ENCODE assay signal across 9 cellular contexts in the genomic region with DNA sequence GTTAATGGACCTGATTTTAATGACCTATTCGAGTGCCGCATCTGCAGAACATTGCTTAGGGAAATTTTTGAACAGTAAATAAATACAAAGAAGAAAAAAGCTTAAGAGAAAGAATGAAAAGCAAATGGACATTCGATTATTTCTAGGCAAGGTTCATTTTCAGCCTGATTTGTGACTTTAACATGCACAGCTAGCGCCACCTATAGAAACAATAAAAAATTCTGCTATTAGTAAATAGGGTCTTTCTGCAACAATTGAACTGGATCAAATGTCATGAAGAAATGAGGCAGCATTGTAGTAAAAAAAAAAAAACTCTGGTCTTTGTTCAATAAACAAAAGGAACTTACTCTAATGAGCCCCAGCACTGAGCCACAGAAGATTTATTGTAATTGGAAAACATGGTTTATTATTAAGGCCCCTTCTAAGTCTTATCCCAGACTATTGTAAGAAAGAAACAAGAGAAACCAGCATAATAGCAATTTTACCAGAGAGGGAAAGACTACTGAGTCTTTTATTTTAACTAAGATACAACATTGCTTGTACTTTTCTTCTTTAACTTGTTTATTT. TPM values are rescaled to one million over a fixed set of nuclear protein-coding genes. Genes with fewer than 3 reads are reported as not detected.
A peak's percentile ranks its signal among the peaks of the same experiment; 100 is the strongest.
DNase-seq lines count a peak whose midpoint lies in the region; ATAC-seq, FAIRE-seq and TF ChIP-seq lines count a peak whose summit lies in the region.
"Had no signal": no experiment of that assay in that cellular context is flagged by ENCODE, and none has a peak within 500 bp of the region (broad histone marks: within the 10 kb centered on the region; RNA-seq: fewer than 3 reads in every experiment).

No MANE protein-coding gene starts in this region.

- POLR2A ChIA-PET in A549 (lab: Yijun Ruan, JAX): no interaction called here
- POLR2A ChIA-PET in OCI-LY7 (lab: Charles Lee): no interaction called here

- peak; percentile 62 for TF ChIP-seq CTCF in A549 (IDR thresholded peaks at IDR 0.05)
- TF ChIP-seq CTCF in GM12873 (IDR thresholded peaks at IDR 0.05; ENCODE audit: insufficient read depth, low read depth, low read length, missing control alignments): peak; percentile 54
- peak; percentile 91 for TF ChIP-seq CTCF in OCI-LY7 (conservative IDR thresholded peaks at IDR 0.05; ENCODE audit: low read length)
- no peak for TF ChIP-seq CTCF in suprapubic skin (IDR thresholded peaks at IDR 0.05)

- TF ChIP-seq RAD21 in A549 (conservative IDR thresholded peaks at IDR 0.05 in 1 of 2, IDR thresholded peaks at IDR 0.05 in 1 of 2): peak; percentile 57 to 62; a peak in 4 of 5 replicates

- H2AFZ ChIP-seq in OCI-LY7 (ENCODE audit: low read length): no peak overlapping the region

- TF ChIP-seq POLR2A in A549 (IDR thresholded peaks at IDR 0.05; ENCODE audit: low read length): no peak
- no peak for TF ChIP-seq POLR2A in suprapubic skin (IDR thresholded peaks at IDR 0.05)

- H3K4me2 ChIP-seq in A549 (no peak overlapping the region), OCI-LY7 (ENCODE audit: low read length) (no peak overlapping the region)

- CTCF ChIA-PET in A549 (lab: Yijun Ruan, JAX) (interaction anchor here (1.0 to 2.5 kb wide), 3 partner anchors 9 to 18 kb away, joined by 3 to 8 read pairs (median 4); no protein-coding TSS in a partner anchor), OCI-LY7 (lab: Charles Lee; ENCODE audit: unreplicated experiment) (no interaction called here)

- H3K9me3 ChIP-seq in A549: no peaks in the 10 kb centered on the region
- H3K9me3 ChIP-seq in OCI-LY7 (ENCODE audit: low read length): no peaks in the 10 kb centered on the region
- H3K9me3 ChIP-seq in suprapubic skin: no peaks in the 10 kb centered on the region

- 5% methylated on average over 4 of the region's 4 CpGs for WGBS in A549 (ENCODE audit: missing lambda C conversion rate)
- WGBS in suprapubic skin: 44% methylated on average over 4 of the region's 4 CpGs

- no peaks in the 10 kb centered on the region for H3K4me1 ChIP-seq in A549
- H3K4me1 ChIP-seq in OCI-LY7 (ENCODE audit: insufficient read depth, low read length, poor library complexity, severe bottlenecking): no peaks in the 10 kb centered on the region
- no peaks in the 10 kb centered on the region for H3K4me1 ChIP-seq in suprapubic skin

- H3K27ac ChIP-seq in A549 (no peak overlapping the region), OCI-LY7 (ENCODE audit: low read depth, low read length, poor library complexity, severe bottlenecking) (no peak overlapping the region), suprapubic skin (no peak overlapping the region)

- no peaks in the 10 kb centered on the region for H3K79me2 ChIP-seq in OCI-LY7 (ENCODE audit: insufficient read depth, low read depth, low read length)

- no peaks in the 10 kb centered on the region for H4K20me1 ChIP-seq in OCI-LY7 (ENCODE audit: insufficient read depth, low read length)

- ATAC-seq in A549: no peak
- no peak for ATAC-seq in GM19324 (IDR thresholded peaks at IDR 0.05; ENCODE audit: low FRiP score, unreplicated experiment)

- no peak for FAIRE-seq in A549 (lab: Jason Lieb, UNC)

- no peaks in the 10 kb centered on the region for H3K36me3 ChIP-seq in OCI-LY7 (ENCODE audit: insufficient read depth, low read length)
- no peaks in the 10 kb centered on the region for H3K36me3 ChIP-seq in suprapubic skin

- H3K4me3 ChIP-seq in A549 (no peak overlapping the region), OCI-LY7 (ENCODE audit: low read depth, low read length, poor library complexity, severe bottlenecking) (no peak overlapping the region), suprapubic skin (no peak overlapping the region)

- DNase-seq in A549 (ENCODE audit: low read depth in 1 of 2, low spot score in 1 of 2) (peak in 1 of 2 experiments; percentile 8), OCI-LY7 (ENCODE audit: low spot score) (peak; percentile 10), fibroblast of the conjunctiva (ENCODE audit: low read depth) (peak; percentile 13), suprapubic skin (ENCODE audit: low spot score in 2 of 2) (no peak)
- DNase-seq in activated naive CD4-positive, alpha-beta T cell treated with Interleukin-2 at 50 U/mL for 16 hours: no peak
- no peak for DNase-seq in activated CD4-positive, CD25-positive, alpha-beta regulatory T cell (lab: John Stamatoyannopoulos, UW)
- DNase-seq: NCI-H1930 had no signal

- no peaks in the 10 kb centered on the region for H3K9me2 ChIP-seq in OCI-LY7 (ENCODE audit: insufficient read depth, low read length)

- TF ChIP-seq EP300 in A549 (IDR thresholded peaks at IDR 0.05) (no peak), suprapubic skin (IDR thresholded peaks at IDR 0.05) (no peak)

- no TSS peak for BruUV-seq in OCI-LY7 (replicated peaks; lab: Mats Ljungman, UMichigan)

- intact Hi-C loops in OCI-LY7 (cut with micrococcal nuclease; ENCODE audit: unreplicated experiment): no loop called here

- H3K27me3 ChIP-seq in suprapubic skin: no peaks in the 10 kb centered on the region

TF ChIP-seq in A549, 52 proteins besides CTCF, POLR2A, EP300 and RAD21:
- TF ChIP-seq, protein P1, sequence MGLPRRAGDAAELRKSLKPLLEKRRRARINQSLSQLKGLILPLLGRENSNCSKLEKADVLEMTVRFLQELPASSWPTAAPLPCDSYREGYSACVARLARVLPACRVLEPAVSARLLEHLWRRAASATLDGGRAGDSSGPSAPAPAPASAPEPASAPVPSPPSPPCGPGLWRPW (IDR thresholded peaks at IDR 0.05): no peak
- TF ChIP-seq SMC3 (IDR thresholded peaks at IDR 0.05): 0 out of 3 replicates have a peak, but pooled peaks have one; percentile 11

RNA-seq across cellular contexts. Expression of a gene that starts 41.4 kb away (rescaled TPM):
- polyA plus RNA-seq in A549 (2011; rRNA removed): 309 and 360 TPM in 2 replicates
- polyA plus RNA-seq in A549 (2012; cell fraction: cytosol; rRNA removed): 134 and 160 TPM in 2 replicates
- 60.2 and 88.5 TPM in 2 replicates for polyA plus RNA-seq in A549 (2012; cell fraction: nucleus; rRNA removed)
- 212 to 225 TPM (median 220 TPM) in 3 replicates for polyA plus RNA-seq in A549 (2017; fragmentation: RNase III; extraction: RNeasy Plus Mini Kit Qiagen cat#74134 plus additional on column Dnase treatment)
- 136 and 181 TPM in 2 replicates for polyA minus RNA-seq in A549 (2011; rRNA and poly(A)+ RNA removed)
- total RNA-seq in OCI-LY7 (2014; rRNA removed; shearing (Covaris generic)): 103 and 119 TPM in 2 replicates
- 120 and 132 TPM in 2 replicates for total RNA-seq in OCI-LY7 (2022)
- total RNA-seq in suprapubic skin: 100 to 1,000 TPM in 3 of 4 donors, 10 to 100 TPM in 1; 91.2 to 132 (median 125) TPM

Comparison
In these comparisons a context has a peak if more than half of its experiments do, and no peak if none do; other contexts are left out.
1. DNase-seq: peak in OCI-LY7 (single experiment) and fibroblast of the conjunctiva (single experiment); none in activated naive CD4-positive, alpha-beta T cell treated with Interleukin-2 at 50 U/mL for 16 hours (single experiment), activated CD4-positive, CD25-positive, alpha-beta regulatory T cell (0 of 4) and suprapubic skin (0 of 2).
2. CTCF ChIP-seq: peak in A549 (single experiment), GM12873 (single experiment) and OCI-LY7 (single experiment); none in suprapubic skin (0 of 2).